In genomic region chr12:47775100-47775911, GRCh38 we compare ENCODE assay signal across 9 cellular contexts. TPM values are rescaled to one million over a fixed set of nuclear protein-coding genes. Genes with fewer than 3 reads are reported as not detected.
A peak's percentile ranks its signal among the peaks of the same experiment; 100 is the strongest.
DNase-seq lines count a peak whose midpoint lies in the region; ATAC-seq and TF ChIP-seq lines count a peak whose summit lies in the region.
"Had no signal": no experiment of that assay in that cellular context is flagged by ENCODE, and none has a peak within 500 bp of the region (broad histone marks: within the 10 kb centered on the region; RNA-seq: fewer than 3 reads in every experiment).

No MANE protein-coding gene starts in this region.

- no peak for TF ChIP-seq CTCF in upper lobe of right lung (IDR thresholded peaks at IDR 0.05)

- no peaks in the 10 kb centered on the region for H3K9me3 ChIP-seq in upper lobe of right lung

- no peaks in the 10 kb centered on the region for H3K27me3 ChIP-seq in upper lobe of right lung

- peaks cover 7% of the 10 kb centered on the region for H3K27me3 Mint-ChIP-seq in activated T-helper 1 cell treated with anti-CD3 and anti-CD28 coated beads, Interleukin-12 subunit alpha, Interleukin-12 subunit beta, Interleukin-2, Interleukin-4 antibody, amounts not matched to agents 30 ng/mL and 10 ng/mL and 1 ng/mL, durations not matched to agents 14 hours and 24 hours and 36 hours (ENCODE audit: insufficient read depth)

- peaks cover 59% of the 10 kb centered on the region for H3K4me1 ChIP-seq in upper lobe of right lung

- intact Hi-C loops in Right ventricle myocardium inferior (cut with DNase I) = loop anchor here (5.0 kb wide), 1 partner anchor 123 kb away; no protein-coding TSS in a partner anchor
- intact Hi-C loops in cardiac septum (cut with DNase I) = no loop called here
- intact Hi-C loops in activated T-helper 1 cell treated with anti-CD3 and anti-CD28 coated beads, Interleukin-12 subunit alpha, Interleukin-12 subunit beta, Interleukin-2, Interleukin-4 antibody, amounts not matched to agents 30 ng/mL and 10 ng/mL and 1 ng/mL, durations not matched to agents 14 hours and 24 hours and 36 hours (cut with micrococcal nuclease) = no loop called here
- intact Hi-C loops in upper lobe of right lung (cut with DNase I) = loop anchor here (5.0 kb wide), 1 partner anchor 58 kb away; no protein-coding TSS in a partner anchor

- peaks cover 59% of the 10 kb centered on the region for H3K4me1 Mint-ChIP-seq in activated T-helper 1 cell treated with anti-CD3 and anti-CD28 coated beads, Interleukin-12 subunit alpha, Interleukin-12 subunit beta, Interleukin-2, Interleukin-4 antibody, amounts not matched to agents 30 ng/mL and 10 ng/mL and 1 ng/mL, durations not matched to agents 14 hours and 24 hours and 36 hours (ENCODE audit: low read depth)

- H3K36me3 Mint-ChIP-seq in activated T-helper 1 cell treated with anti-CD3 and anti-CD28 coated beads, Interleukin-12 subunit alpha, Interleukin-12 subunit beta, Interleukin-2, Interleukin-4 antibody, amounts not matched to agents 30 ng/mL and 10 ng/mL and 1 ng/mL, durations not matched to agents 14 hours and 24 hours and 36 hours (ENCODE audit: low read depth) = peaks cover 5% of the 10 kb centered on the region

- peak overlapping the region; percentile 52 for H3K27ac ChIP-seq in upper lobe of right lung

- ATAC-seq in Right ventricle myocardium inferior (no peak), upper lobe of right lung (no peak), HG03280 (IDR thresholded peaks at IDR 0.05; ENCODE audit: unreplicated experiment) (no peak)

- peak overlapping the region; percentile 90 for H3K4me3 Mint-ChIP-seq in activated T-helper 1 cell treated with anti-CD3 and anti-CD28 coated beads, Interleukin-12 subunit alpha, Interleukin-12 subunit beta, Interleukin-2, Interleukin-4 antibody, amounts not matched to agents 30 ng/mL and 10 ng/mL and 1 ng/mL, durations not matched to agents 14 hours and 24 hours and 36 hours

- DNase-seq in Right ventricle myocardium inferior (ENCODE audit: missing footprints) = peak; percentile 45
- DNase-seq in cardiac septum (ENCODE audit: low spot score) = no peak
- DNase-seq in activated T-helper 1 cell treated with anti-CD3 and anti-CD28 coated beads, Interleukin-12 subunit alpha, Interleukin-12 subunit beta, Interleukin-2, Interleukin-4 antibody, amounts not matched to agents 30 ng/mL and 10 ng/mL and 1 ng/mL, durations not matched to agents 14 hours and 24 hours and 36 hours (ENCODE audit: low spot score) = no peak
- peak; percentile 56 for DNase-seq in left kidney (ENCODE audit: low read depth, low spot score)
- peak; percentile 66 for DNase-seq in upper lobe of right lung
- no peak for DNase-seq in NCI-H526 treated with DMSO at 0.1 percent for 48 hours (lab: John Stamatoyannopoulos, UW)
- DNase-seq in activated CD4-positive, alpha-beta T cell treated with anti-CD3 and anti-CD28 coated beads for 4 hours = no peak
- DNase-seq: NCI-H446 had no signal

- H3K9me3 Mint-ChIP-seq in activated T-helper 1 cell treated with anti-CD3 and anti-CD28 coated beads, Interleukin-12 subunit alpha, Interleukin-12 subunit beta, Interleukin-2, Interleukin-4 antibody, amounts not matched to agents 30 ng/mL and 10 ng/mL and 1 ng/mL, durations not matched to agents 14 hours and 24 hours and 36 hours = no peaks in the 10 kb centered on the region

- H3K4me3 ChIP-seq in upper lobe of right lung = no peak overlapping the region

- H3K27ac Mint-ChIP-seq in activated T-helper 1 cell treated with anti-CD3 and anti-CD28 coated beads, Interleukin-12 subunit alpha, Interleukin-12 subunit beta, Interleukin-2, Interleukin-4 antibody, amounts not matched to agents 30 ng/mL and 10 ng/mL and 1 ng/mL, durations not matched to agents 14 hours and 24 hours and 36 hours = peak overlapping the region; percentile 63

- no peaks in the 10 kb centered on the region for H3K36me3 ChIP-seq in upper lobe of right lung

RNA-seq across cellular contexts. Expression of gene SLC48A1, which starts 2.3 kb away (rescaled TPM):
- total RNA-seq in Right ventricle myocardium inferior = 23.2 TPM
- total RNA-seq in cardiac septum = 20.7 TPM
- total RNA-seq in activated T-helper 1 cell treated with anti-CD3 and anti-CD28 coated beads, Interleukin-12 subunit alpha, Interleukin-12 subunit beta, Interleukin-2, Interleukin-4 antibody, amounts not matched to agents 30 ng/mL and 10 ng/mL and 1 ng/mL, durations not matched to agents 14 hours and 24 hours and 36 hours = 12.7 TPM in 2 replicates
- total RNA-seq in upper lobe of right lung = 40.9 TPM

RNA-seq across cellular contexts. Expression of gene RAPGEF3, which starts 16.6 kb away (rescaled TPM):
- 37.3 TPM for total RNA-seq in Right ventricle myocardium inferior
- total RNA-seq in cardiac septum = 26.3 TPM
- total RNA-seq in activated T-helper 1 cell treated with anti-CD3 and anti-CD28 coated beads, Interleukin-12 subunit alpha, Interleukin-12 subunit beta, Interleukin-2, Interleukin-4 antibody, amounts not matched to agents 30 ng/mL and 10 ng/mL and 1 ng/mL, durations not matched to agents 14 hours and 24 hours and 36 hours = 4.7 and 6.5 TPM in 2 replicates
- 69.6 TPM for total RNA-seq in upper lobe of right lung

RNA-seq across cellular contexts. Expression of gene HDAC7, which starts 44.4 kb away (rescaled TPM):
- total RNA-seq in Right ventricle myocardium inferior (38.8 TPM), cardiac septum (62.7 TPM), upper lobe of right lung (135 TPM)
- 453 and 466 TPM in 2 replicates for total RNA-seq in activated T-helper 1 cell treated with anti-CD3 and anti-CD28 coated beads, Interleukin-12 subunit alpha, Interleukin-12 subunit beta, Interleukin-2, Interleukin-4 antibody, amounts not matched to agents 30 ng/mL and 10 ng/mL and 1 ng/mL, durations not matched to agents 14 hours and 24 hours and 36 hours

RNA-seq across cellular contexts. Expression of gene ENDOU, which starts 50.0 kb away (rescaled TPM):
- total RNA-seq in Right ventricle myocardium inferior = not detected
- total RNA-seq in cardiac septum = 0.24 TPM
- total RNA-seq in activated T-helper 1 cell treated with anti-CD3 and anti-CD28 coated beads, Interleukin-12 subunit alpha, Interleukin-12 subunit beta, Interleukin-2, Interleukin-4 antibody, amounts not matched to agents 30 ng/mL and 10 ng/mL and 1 ng/mL, durations not matched to agents 14 hours and 24 hours and 36 hours = not detected in 2 replicates
- 0.32 TPM for total RNA-seq in upper lobe of right lung

Comparison
In these comparisons a context has a peak if more than half of its experiments do, and no peak if none do; other contexts are left out.
1. DNase-seq: peak in Right ventricle myocardium inferior (single experiment), left kidney (single experiment) and upper lobe of right lung (single experiment); none in cardiac septum (single experiment), activated T-helper 1 cell treated with anti-CD3 and anti-CD28 coated beads, Interleukin-12 subunit alpha, Interleukin-12 subunit beta, Interleukin-2, Interleukin-4 antibody, amounts not matched to agents 30 ng/mL and 10 ng/mL and 1 ng/mL, durations not matched to agents 14 hours and 24 hours and 36 hours (single experiment), NCI-H526 treated with DMSO at 0.1 percent for 48 hours (single experiment) and activated CD4-positive, alpha-beta T cell treated with anti-CD3 and anti-CD28 coated beads for 4 hours (0 of 2).
2. intact Hi-C loops: an anchor here in Right ventricle myocardium inferior (5.0 kb wide) and upper lobe of right lung (5.0 kb wide); none called in cardiac septum and activated T-helper 1 cell treated with anti-CD3 and anti-CD28 coated beads, Interleukin-12 subunit alpha, Interleukin-12 subunit beta, Interleukin-2, Interleukin-4 antibody, amounts not matched to agents 30 ng/mL and 10 ng/mL and 1 ng/mL, durations not matched to agents 14 hours and 24 hours and 36 hours.